ENCODE assay signal across 32 cellular contexts in the genomic region with DNA sequence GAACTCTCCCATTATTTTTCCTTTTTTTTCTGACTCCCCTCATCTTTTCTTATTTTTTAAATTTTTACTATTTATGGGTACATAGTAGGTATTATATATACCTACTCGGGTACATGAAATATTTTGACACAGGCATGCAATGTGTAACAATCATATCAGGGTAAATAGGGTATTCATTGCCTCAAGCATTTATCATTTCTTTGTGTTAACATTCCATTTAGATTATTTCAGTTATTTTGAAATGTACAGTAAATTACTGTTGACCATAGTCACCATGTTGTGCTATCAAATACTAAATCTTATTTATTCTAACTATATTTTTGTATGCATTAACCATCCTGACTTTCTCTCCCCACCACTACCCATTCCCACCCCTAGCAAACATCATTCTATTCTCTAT. TPM values are rescaled to one million over a fixed set of nuclear protein-coding genes. Genes with fewer than 3 reads are reported as not detected.
"Had no signal": no experiment of that assay in that cellular context is flagged by ENCODE, and none has a peak within 500 bp of the region (broad histone marks: within the 10 kb centered on the region; RNA-seq: fewer than 3 reads in every experiment).

No MANE protein-coding gene starts in this region.

- H3K36me3 ChIP-seq: cardiac muscle cell, colonic mucosa, esophagus muscularis mucosa, gastrocnemius medialis, heart left ventricle had no signal

- H3K27ac Mint-ChIP-seq: activated CD4-positive, alpha-beta memory T cell treated with anti-CD3 and anti-CD28 coated beads, Interleukin-2, amount 10 ng/mL, durations not matched to agents 7 days and 5 days; activated CD4-positive, alpha-beta T cell treated with anti-CD3 and anti-CD28 coated beads, Interleukin-2, amount 10 ng/mL, durations not matched to agents 7 days and 5 days; activated naive CD4-positive, alpha-beta T cell treated with anti-CD3 and anti-CD28 coated beads, Interleukin-2, amount 10 ng/mL, durations not matched to agents 7 days and 5 days; activated naive CD4-positive, alpha-beta T cell treated with anti-CD3 and anti-CD28 coated beads, Interleukin-2, amount 50 U/mL, for 72 hours; activated naive CD8-positive, alpha-beta T cell treated with anti-CD3 and anti-CD28 coated beads, Interleukin-2, amount 10 ng/mL, durations not matched to agents 7 days and 5 days; activated T-cell treated with anti-CD3 and anti-CD28 coated beads, Interleukin-2, amount 50 U/mL, for 24 hours; activated T-cell treated with anti-CD3 and anti-CD28 coated beads, Interleukin-2, amount 50 U/mL, for 72 hours; WTC11 had no signal

- H3K27me3 ChIP-seq: body of pancreas, cardiac muscle cell, colonic mucosa, esophagus muscularis mucosa, foreskin keratinocyte, gastrocnemius medialis, heart left ventricle had no signal

- ATAC-seq: activated naive CD4-positive, alpha-beta T cell treated with anti-CD3 and anti-CD28 coated beads, Interleukin-2, amount 50 U/mL, for 72 hours; activated T-cell treated with anti-CD3 and anti-CD28 coated beads, Interleukin-2, amount 50 U/mL, for 72 hours; body of pancreas; foreskin keratinocyte; gastrocnemius medialis; heart left ventricle; WTC11 had no signal

- H3K4me1 ChIP-seq: body of pancreas, colonic mucosa, esophagus muscularis mucosa, gastrocnemius medialis, heart left ventricle had no signal

- H3K27me3 Mint-ChIP-seq: activated CD4-positive, alpha-beta memory T cell treated with anti-CD3 and anti-CD28 coated beads, Interleukin-2, amount 10 ng/mL, durations not matched to agents 7 days and 5 days; activated CD4-positive, alpha-beta T cell treated with anti-CD3 and anti-CD28 coated beads, Interleukin-2, amount 10 ng/mL, durations not matched to agents 7 days and 5 days; activated naive CD4-positive, alpha-beta T cell treated with anti-CD3 and anti-CD28 coated beads, Interleukin-2, amount 10 ng/mL, durations not matched to agents 7 days and 5 days; activated naive CD8-positive, alpha-beta T cell treated with anti-CD3 and anti-CD28 coated beads, Interleukin-2, amount 10 ng/mL, durations not matched to agents 7 days and 5 days; activated T-cell treated with anti-CD3 and anti-CD28 coated beads, Interleukin-2, amount 50 U/mL, for 24 hours had no signal

- H3K27ac ChIP-seq: body of pancreas, cardiac muscle cell, colonic mucosa, esophagus muscularis mucosa, foreskin keratinocyte, gastrocnemius medialis, heart left ventricle, VCaP had no signal

- H3K9me3 ChIP-seq: body of pancreas, colonic mucosa, esophagus muscularis mucosa, gastrocnemius medialis had no signal

- H3K9me3 Mint-ChIP-seq: activated CD4-positive, alpha-beta T cell treated with anti-CD3 and anti-CD28 coated beads, Interleukin-2, amount 10 ng/mL, durations not matched to agents 7 days and 5 days; activated naive CD4-positive, alpha-beta T cell treated with anti-CD3 and anti-CD28 coated beads, Interleukin-2, amount 10 ng/mL, durations not matched to agents 7 days and 5 days; activated naive CD8-positive, alpha-beta T cell treated with anti-CD3 and anti-CD28 coated beads, Interleukin-2, amount 10 ng/mL, durations not matched to agents 7 days and 5 days had no signal

- H3K4me3 ChIP-seq: body of pancreas, cardiac muscle cell, colonic mucosa, esophagus muscularis mucosa, gastrocnemius medialis, heart left ventricle had no signal

- DNase-seq: activated CD4-positive, alpha-beta memory T cell treated with anti-CD3 and anti-CD28 coated beads, Interleukin-2, amount 10 ng/mL, durations not matched to agents 7 days and 5 days; activated CD4-positive, alpha-beta T cell treated with anti-CD3 and anti-CD28 coated beads for 1 hour; activated CD4-positive, alpha-beta T cell treated with anti-CD3 and anti-CD28 coated beads for 4 hours; activated CD4-positive, alpha-beta T cell treated with anti-CD3 and anti-CD28 coated beads, Interleukin-2, amount 10 ng/mL, durations not matched to agents 7 days and 5 days; activated CD4-positive, alpha-beta T cell treated with anti-CD3 and anti-CD28 coated beads, Interleukin-2, amount 50 U/mL, for 4 hours; activated CD8-positive, alpha-beta memory T cell treated with anti-CD3 and anti-CD28 coated beads, Interleukin-2, amount 50 U/mL, for 48 hours; activated gamma-delta T cell; activated naive CD4-positive, alpha-beta T cell; activated naive CD4-positive, alpha-beta T cell treated with anti-CD3 and anti-CD28 coated beads, Interleukin-2, amount 10 ng/mL, durations not matched to agents 7 days and 5 days; activated naive CD8-positive, alpha-beta T cell treated with anti-CD3 and anti-CD28 coated beads, Interleukin-2, amount 10 ng/mL, durations not matched to agents 7 days and 5 days; activated T-cell treated with anti-CD3 and anti-CD28 coated beads for 4 hours; activated T-cell treated with anti-CD3 and anti-CD28 coated beads, Interleukin-2, amount 50 U/mL, for 24 hours; activated T-cell treated with anti-CD3 and anti-CD28 coated beads, Interleukin-2, amount 50 U/mL, for 72 hours; amygdala; aorta; body of pancreas; central memory CD4-positive, alpha-beta T cell; cerebellar nuclear complex; colonic mucosa; effector CD8-positive, alpha-beta T cell; erythroblast; gastrocnemius medialis; glutamatergic neuron; heart left ventricle; T-helper 2 cell had no signal

- H3K4me3 Mint-ChIP-seq: activated CD4-positive, alpha-beta memory T cell treated with anti-CD3 and anti-CD28 coated beads, Interleukin-2, amount 10 ng/mL, durations not matched to agents 7 days and 5 days; activated CD4-positive, alpha-beta T cell treated with anti-CD3 and anti-CD28 coated beads, Interleukin-2, amount 10 ng/mL, durations not matched to agents 7 days and 5 days; activated naive CD4-positive, alpha-beta T cell treated with anti-CD3 and anti-CD28 coated beads, Interleukin-2, amount 10 ng/mL, durations not matched to agents 7 days and 5 days; activated naive CD8-positive, alpha-beta T cell treated with anti-CD3 and anti-CD28 coated beads, Interleukin-2, amount 10 ng/mL, durations not matched to agents 7 days and 5 days; activated T-cell treated with anti-CD3 and anti-CD28 coated beads, Interleukin-2, amount 50 U/mL, for 24 hours; activated T-cell treated with anti-CD3 and anti-CD28 coated beads, Interleukin-2, amount 50 U/mL, for 72 hours; WTC11 had no signal

- H3K4me1 Mint-ChIP-seq: activated CD4-positive, alpha-beta memory T cell treated with anti-CD3 and anti-CD28 coated beads, Interleukin-2, amount 10 ng/mL, durations not matched to agents 7 days and 5 days; activated CD4-positive, alpha-beta T cell treated with anti-CD3 and anti-CD28 coated beads, Interleukin-2, amount 10 ng/mL, durations not matched to agents 7 days and 5 days; activated naive CD4-positive, alpha-beta T cell treated with anti-CD3 and anti-CD28 coated beads, Interleukin-2, amount 10 ng/mL, durations not matched to agents 7 days and 5 days; activated naive CD8-positive, alpha-beta T cell treated with anti-CD3 and anti-CD28 coated beads, Interleukin-2, amount 10 ng/mL, durations not matched to agents 7 days and 5 days had no signal

RNA-seq across cellular contexts. Expression of gene SLIT2, which starts 33.8 kb away (rescaled TPM):
- total RNA-seq: activated CD4-positive, alpha-beta memory T cell treated with anti-CD3 and anti-CD28 coated beads, Interleukin-2, amount 10 ng/mL, durations not matched to agents 7 days and 5 days; activated CD4-positive, alpha-beta T cell treated with anti-CD3 and anti-CD28 coated beads, Interleukin-2, amount 10 ng/mL, durations not matched to agents 7 days and 5 days; activated naive CD4-positive, alpha-beta T cell treated with anti-CD3 and anti-CD28 coated beads, Interleukin-2, amount 50 U/mL, for 72 hours; activated naive CD8-positive, alpha-beta T cell treated with anti-CD3 and anti-CD28 coated beads, Interleukin-2, amount 10 ng/mL, durations not matched to agents 7 days and 5 days; activated T-cell treated with anti-CD3 and anti-CD28 coated beads, Interleukin-2, amount 50 U/mL, for 72 hours; T-helper 1 cell treated with Interleukin-12 subunit alpha and Interleukin-12 subunit beta and Interleukin-4 antibody, amounts not matched to agents 30 ng/mL and 1 ng/mL, for 36 hours had no signal
